In genomic region chr16:15046692-15047376, GRCh38 we compare ENCODE assay signal across 18 cellular contexts. TPM values are rescaled to one million over a fixed set of nuclear protein-coding genes. Genes with fewer than 3 reads are reported as not detected.
DNase-seq lines count a peak whose midpoint lies in the region; ATAC-seq and TF ChIP-seq lines count a peak whose summit lies in the region.
"Had no signal": no experiment of that assay in that cellular context is flagged by ENCODE, and none has a peak within 500 bp of the region (broad histone marks: within the 10 kb centered on the region; RNA-seq: fewer than 3 reads in every experiment).

No MANE protein-coding gene starts in this region.

- no peak overlapping the region for H2AFZ ChIP-seq in HCT116 (ENCODE audit: low read depth, low read length, poor library complexity, severe bottlenecking)

- H3K27ac Mint-ChIP-seq in WTC11: 0 out of 2 replicates have a peak overlapping the region, but pooled peaks have one; percentile 22
- H3K27ac Mint-ChIP-seq: T-cell had no signal

- 93% methylated on average over 21 of the region's 21 CpGs for WGBS in prostate gland

- intact Hi-C loops in HCT116 (cut with micrococcal nuclease) (no loop called here), A673 (cut with micrococcal nuclease; ENCODE audit: unreplicated experiment) (no loop called here), prostate gland (cut with DNase I) (no loop called here)

- H3K4me1 ChIP-seq in HCT116 (ENCODE audit: control insufficient read depth in 1 of 2, insufficient read depth in 2 of 2, low read length in 2 of 2) (peaks cover under 1 to 6% of the 10 kb centered on the region in 2 experiments; a peak in 2 of 4 replicates), A673 (ENCODE audit: insufficient read depth, low read length, poor library complexity, severe bottlenecking) (no peaks in the 10 kb centered on the region), prostate gland (replicated peaks) (no peaks in the 10 kb centered on the region)
- H3K4me1 ChIP-seq: Caco-2 had no signal

- TF ChIP-seq RAD21 in HCT116 (IDR thresholded peaks at IDR 0.05; ENCODE audit: low read depth): no peak

- H3K9ac ChIP-seq in HCT116 (ENCODE audit: low read length): no peak overlapping the region

- H3K27ac ChIP-seq in 22Rv1 (no peak overlapping the region), HCT116 (ENCODE audit: low read depth, low read length) (no peak overlapping the region), A673 (ENCODE audit: low read depth, low read length, poor library complexity, severe bottlenecking) (no peak overlapping the region), prostate gland (no peak overlapping the region)
- H3K27ac ChIP-seq: SK-N-MC had no signal

- H3K27me3 Mint-ChIP-seq in WTC11 (ENCODE audit: low read depth): no peaks in the 10 kb centered on the region
- H3K27me3 Mint-ChIP-seq: T-cell had no signal

- DNase-seq in HCT116 (ENCODE audit: low read depth, low spot score): no peak
- no peak for DNase-seq in WTC11 (ENCODE audit: low spot score)
- DNase-seq in erythroblast (lab: John Stamatoyannopoulos, UW): peak; percentile 18 to 25
- DNase-seq in A673 (ENCODE audit: low spot score): no peak
- no peak for DNase-seq in prostate gland (ENCODE audit: low spot score)
- DNase-seq in EL: no peak
- no peak for DNase-seq in retina
- DNase-seq: ACHN, AML-193, Caco-2, DMS153, NCI-H187 treated with DMSO at 0.1 percent for 48 hours, NCI-H446, Right ventricle myocardium superior, T-cell had no signal

- no TSS peak for BruUV-seq in HCT116 (replicated peaks; lab: Mats Ljungman, UMichigan)
- no TSS peak for BruUV-seq in A673 (replicated peaks; lab: Mats Ljungman, UMichigan)

- H3K4me2 ChIP-seq in HCT116 (ENCODE audit: low read length): no peak overlapping the region

- CTCF ChIA-PET in HCT116 (lab: Charles Lee): no interaction called here
- CTCF ChIA-PET in WTC11 (lab: Charles Lee): interaction anchor here (3.2 kb wide), 1 partner anchor 9 kb away, joined by 10 read pairs; the partner anchor contains the start of gene NTAN1
- CTCF ChIA-PET in A673 (lab: Charles Lee): no interaction called here

- no peaks in the 10 kb centered on the region for H3K79me2 ChIP-seq in HCT116 (ENCODE audit: insufficient read depth, low read length)

- no peak overlapping the region for H3K4me3 Mint-ChIP-seq in WTC11
- H3K4me3 Mint-ChIP-seq: CD14-positive monocyte, T-cell had no signal

- H3K36me3 Mint-ChIP-seq in WTC11: peaks cover 28% of the 10 kb centered on the region

- H3K4me3 ChIP-seq in HCT116 (replicated peaks in 1 of 2; ENCODE audit: low read depth in 1 of 2, low read length in 2 of 2) (no peak overlapping the region), A673 (ENCODE audit: low read depth, low read length, poor library complexity, severe bottlenecking) (no peak overlapping the region), prostate gland (no peak overlapping the region)
- H3K4me3 ChIP-seq: SK-N-MC had no signal

- TF ChIP-seq CTCF in 22Rv1 (IDR thresholded peaks at IDR 0.05): peak; percentile 13; the same call in 1 of the 2 replicates
- TF ChIP-seq CTCF in HCT116 (IDR thresholded peaks at IDR 0.05 in 2 of 3, conservative IDR thresholded peaks at IDR 0.05 in 1 of 3; ENCODE audit: borderline replicate concordance in 1 of 3, insufficient read depth in 1 of 3, low read depth in 2 of 3, low read length in 2 of 3): 0 out of 6 replicates have a peak, but pooled peaks of 2 of the 3 experiments have one; percentile 17 to 24
- TF ChIP-seq CTCF in WTC11 (IDR thresholded peaks at IDR 0.05): no peak
- no peak for TF ChIP-seq CTCF in A673 (conservative IDR thresholded peaks at IDR 0.05; ENCODE audit: low read depth, low read length)
- TF ChIP-seq CTCF in prostate gland (IDR thresholded peaks at IDR 0.05): no peak

- POLR2A ChIA-PET in HCT116 (lab: Charles Lee) (no interaction called here), WTC11 (lab: Charles Lee) (no interaction called here), A673 (lab: Charles Lee; ENCODE audit: low non-redundant PET) (no interaction called here)

- no peaks in the 10 kb centered on the region for H3K36me3 ChIP-seq in HCT116 (ENCODE audit: control insufficient read depth in 1 of 2, insufficient read depth in 2 of 2, low read length in 2 of 2)
- peaks cover 15% of the 10 kb centered on the region for H3K36me3 ChIP-seq in A673 (ENCODE audit: insufficient read depth, low read length, poor library complexity, severe bottlenecking)
- no peaks in the 10 kb centered on the region for H3K36me3 ChIP-seq in prostate gland

- TF ChIP-seq POLR2A in HCT116 (IDR thresholded peaks at IDR 0.05; ENCODE audit: borderline replicate concordance, extremely low read depth, insufficient read depth, insufficient read length): no peak
- no peak for TF ChIP-seq POLR2A in erythroblast (IDR thresholded peaks at IDR 0.05; ENCODE audit: low read length)
- no peak for TF ChIP-seq POLR2A in prostate gland (IDR thresholded peaks at IDR 0.05)

- H3K9me3 ChIP-seq in HCT116 (ENCODE audit: control insufficient read depth in 1 of 2, insufficient read depth in 1 of 2, low read depth in 1 of 2, low read length in 2 of 2) (no peaks in the 10 kb centered on the region), A673 (ENCODE audit: low read depth, low read length, poor library complexity, severe bottlenecking) (no peaks in the 10 kb centered on the region), prostate gland (no peaks in the 10 kb centered on the region)
- H3K9me3 ChIP-seq: Caco-2 had no signal

- RAD21 ChIA-PET in HCT116 (lab: Charles Lee; ENCODE audit: low non-redundant PET in 1 of 2, low total read pairs in 2 of 2, uncharacterized antibody in 2 of 2, unreplicated experiment in 2 of 2): no interaction called here

- no peaks in the 10 kb centered on the region for H4K20me1 ChIP-seq in HCT116 (ENCODE audit: insufficient read depth)

- H3K9me2 ChIP-seq in HCT116 (ENCODE audit: insufficient read depth): no peaks in the 10 kb centered on the region

- no peaks in the 10 kb centered on the region for H3K4me1 Mint-ChIP-seq in WTC11

- H3K27me3 ChIP-seq in HCT116 (ENCODE audit: insufficient read depth, low read length): no peaks in the 10 kb centered on the region
- no peaks in the 10 kb centered on the region for H3K27me3 ChIP-seq in A673 (replicated peaks; ENCODE audit: insufficient read depth, low read depth, low read length, poor library complexity)
- H3K27me3 ChIP-seq in prostate gland (replicated peaks; ENCODE audit: insufficient read depth): no peaks in the 10 kb centered on the region

- H3K9me3 Mint-ChIP-seq in WTC11: no peaks in the 10 kb centered on the region
- H3K9me3 Mint-ChIP-seq: CD14-positive monocyte, T-cell had no signal

- ATAC-seq in HCT116 (no peak), WTC11 (no peak)
- ATAC-seq: T-cell had no signal

TF ChIP-seq in HCT116, 20 proteins besides CTCF, POLR2A, EP300 and RAD21 (continues in another document):
- TF ChIP-seq MAX (IDR thresholded peaks at IDR 0.05): no peak

TF ChIP-seq in WTC11, 78 proteins besides CTCF, POLR2A, EP300 and RAD21:
- TF ChIP-seq TEAD1 (CRISPR knock-in tag; IDR thresholded peaks at IDR 0.05): no peak
- peak; percentile 96 for TF ChIP-seq ZNF121 (CRISPR knock-in tag; IDR thresholded peaks at IDR 0.05)
- TF ChIP-seq STAT6 (CRISPR knock-in tag; conservative IDR thresholded peaks at IDR 0.05; ENCODE audit: low read depth): no peak
- no peak for TF ChIP-seq GABPB1 (CRISPR knock-in tag; IDR thresholded peaks at IDR 0.05)
- TF ChIP-seq JAZF1 (CRISPR knock-in tag; IDR thresholded peaks at IDR 0.05): no peak
- no peak for TF ChIP-seq ATF2 (CRISPR knock-in tag; IDR thresholded peaks at IDR 0.05; ENCODE audit: borderline replicate concordance, low read depth)
- TF ChIP-seq OVOL2 (CRISPR knock-in tag; IDR thresholded peaks at IDR 0.05; ENCODE audit: borderline replicate concordance): no peak

RNA-seq across cellular contexts. Expression of gene NTAN1, which starts 9.0 kb away (rescaled TPM):
- total RNA-seq in HCT116 (2021; ENCODE audit: unreplicated experiment) (34.4 TPM), WTC11 (2021) (33.8 to 39.6 TPM (median 38.0 TPM) in 3 replicates), A673 (2021) (55.5 and 59.7 TPM in 2 replicates), prostate gland (10 to 100 TPM; 44.0 to 65.3 TPM)
- 40.0 and 43.9 TPM in 2 replicates for polyA plus RNA-seq in HCT116 (2012)

RNA-seq across cellular contexts. Expression of gene RRN3, which starts 47.2 kb away (rescaled TPM):
- total RNA-seq in HCT116 (2021; ENCODE audit: unreplicated experiment): 57.7 TPM
- 25.4 and 35.0 TPM in 2 replicates for polyA plus RNA-seq in HCT116 (2012)
- 24.9 to 26.7 TPM (median 25.6 TPM) in 3 replicates for total RNA-seq in WTC11 (2021)
- 37.4 and 39.3 TPM in 2 replicates for total RNA-seq in A673 (2021)
- 10 to 100 TPM; 34.7 to 37.9 TPM for total RNA-seq in prostate gland

Comparison
In these comparisons a context has a peak if more than half of its experiments do, and no peak if none do; other contexts are left out.
1. CTCF ChIP-seq: peak in 22Rv1 (single experiment) and HCT116 (2 of 3); none in WTC11 (single experiment), A673 (single experiment) and prostate gland (0 of 4).
2. DNase-seq: peak in erythroblast (2 of 2); none in HCT116 (single experiment), WTC11 (single experiment), A673 (single experiment), prostate gland (single experiment), EL (single experiment) and retina (single experiment).